1 cellular context compared by ENCODE assay signal in the genomic region with DNA sequence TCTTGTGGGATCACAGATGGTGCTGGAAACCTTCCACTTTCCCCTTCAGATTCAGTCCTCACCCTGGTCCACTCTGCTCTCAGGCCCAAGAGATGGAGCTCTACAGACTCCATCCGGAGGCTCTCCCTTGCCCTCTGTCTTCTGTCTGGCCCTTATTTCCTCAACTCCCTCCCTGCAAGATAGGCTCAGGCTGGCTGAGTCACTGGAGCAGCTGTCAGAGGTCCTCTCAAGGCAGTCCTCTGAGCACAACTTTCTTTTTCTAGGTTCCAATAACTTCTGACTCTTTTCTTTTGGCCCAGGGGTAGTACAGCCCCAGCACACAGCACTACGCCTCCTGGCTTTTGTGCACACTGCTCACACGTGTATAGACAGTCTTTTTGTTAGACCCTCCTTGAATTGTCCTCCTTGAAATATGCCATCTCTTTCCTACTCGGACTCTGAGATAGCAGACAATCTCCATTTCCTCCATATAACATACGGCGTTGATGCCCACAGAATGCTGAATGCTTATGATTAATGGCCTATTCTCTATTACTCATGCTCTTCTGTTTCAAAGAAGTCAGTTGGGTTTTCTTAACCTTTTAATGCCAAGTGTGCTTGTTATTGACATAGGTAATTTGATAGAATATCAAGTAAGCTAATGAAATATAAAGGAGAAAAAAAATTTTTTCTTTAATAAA.
TF ChIP-seq lines count a peak whose summit lies in the region.

No MANE protein-coding gene starts in this region.

TF ChIP-seq in SK-N-SH treated with all-trans-retinoic acid at 6 μM for 48 hours, 23 proteins besides CTCF, POLR2A, EP300 and RAD21 (continued from another document):
- TF ChIP-seq ZFP3 (CRISPR knock-in tag; IDR thresholded peaks at IDR 0.05) (no peak), CSDC2 (CRISPR knock-in tag; IDR thresholded peaks at IDR 0.05) (no peak), OSR1 (CRISPR knock-in tag; IDR thresholded peaks at IDR 0.05) (no peak), SNAI2 (CRISPR knock-in tag; IDR thresholded peaks at IDR 0.05) (no peak), ESRRG (CRISPR knock-in tag; IDR thresholded peaks at IDR 0.05) (no peak), ZNF70 (CRISPR knock-in tag; IDR thresholded peaks at IDR 0.05) (no peak), PPARA (CRISPR knock-in tag; IDR thresholded peaks at IDR 0.05; ENCODE audit: borderline replicate concordance) (no peak), TCF4 (CRISPR knock-in tag; IDR thresholded peaks at IDR 0.05; ENCODE audit: borderline replicate concordance) (no peak), BACH2 (CRISPR knock-in tag; IDR thresholded peaks at IDR 0.05; ENCODE audit: borderline replicate concordance) (no peak)
- TF ChIP-seq, protein P1, sequence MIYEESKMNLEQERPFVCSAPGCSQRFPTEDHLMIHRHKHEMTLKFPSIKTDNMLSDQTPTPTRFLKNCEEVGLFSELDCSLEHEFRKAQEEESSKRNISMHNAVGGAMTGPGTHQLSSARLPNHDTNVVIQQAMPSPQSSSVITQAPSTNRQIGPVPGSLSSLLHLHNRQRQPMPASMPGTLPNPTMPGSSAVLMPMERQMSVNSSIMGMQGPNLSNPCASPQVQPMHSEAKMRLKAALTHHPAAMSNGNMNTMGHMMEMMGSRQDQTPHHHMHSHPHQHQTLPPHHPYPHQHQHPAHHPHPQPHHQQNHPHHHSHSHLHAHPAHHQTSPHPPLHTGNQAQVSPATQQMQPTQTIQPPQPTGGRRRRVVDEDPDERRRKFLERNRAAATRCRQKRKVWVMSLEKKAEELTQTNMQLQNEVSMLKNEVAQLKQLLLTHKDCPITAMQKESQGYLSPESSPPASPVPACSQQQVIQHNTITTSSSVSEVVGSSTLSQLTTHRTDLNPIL (CRISPR knock-in tag; IDR thresholded peaks at IDR 0.05; ENCODE audit: low read depth), result no peak
- TF ChIP-seq, protein P2, sequence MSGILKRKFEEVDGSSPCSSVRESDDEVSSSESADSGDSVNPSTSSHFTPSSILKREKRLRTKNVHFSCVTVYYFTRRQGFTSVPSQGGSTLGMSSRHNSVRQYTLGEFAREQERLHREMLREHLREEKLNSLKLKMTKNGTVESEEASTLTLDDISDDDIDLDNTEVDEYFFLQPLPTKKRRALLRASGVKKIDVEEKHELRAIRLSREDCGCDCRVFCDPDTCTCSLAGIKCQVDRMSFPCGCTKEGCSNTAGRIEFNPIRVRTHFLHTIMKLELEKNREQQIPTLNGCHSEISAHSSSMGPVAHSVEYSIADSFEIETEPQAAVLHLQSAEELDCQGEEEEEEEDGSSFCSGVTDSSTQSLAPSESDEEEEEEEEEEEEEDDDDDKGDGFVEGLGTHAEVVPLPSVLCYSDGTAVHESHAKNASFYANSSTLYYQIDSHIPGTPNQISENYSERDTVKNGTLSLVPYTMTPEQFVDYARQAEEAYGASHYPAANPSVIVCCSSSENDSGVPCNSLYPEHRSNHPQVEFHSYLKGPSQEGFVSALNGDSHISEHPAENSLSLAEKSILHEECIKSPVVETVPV (CRISPR knock-in tag; IDR thresholded peaks at IDR 0.05), result no peak
TF ChIP-seq in SK-N-SH treated with all-trans-retinoic acid at 6 μM for 48 hours: peak in this region for 0.
